Comparison of ENCODE assay signal across 26 cellular contexts in the genomic region with DNA sequence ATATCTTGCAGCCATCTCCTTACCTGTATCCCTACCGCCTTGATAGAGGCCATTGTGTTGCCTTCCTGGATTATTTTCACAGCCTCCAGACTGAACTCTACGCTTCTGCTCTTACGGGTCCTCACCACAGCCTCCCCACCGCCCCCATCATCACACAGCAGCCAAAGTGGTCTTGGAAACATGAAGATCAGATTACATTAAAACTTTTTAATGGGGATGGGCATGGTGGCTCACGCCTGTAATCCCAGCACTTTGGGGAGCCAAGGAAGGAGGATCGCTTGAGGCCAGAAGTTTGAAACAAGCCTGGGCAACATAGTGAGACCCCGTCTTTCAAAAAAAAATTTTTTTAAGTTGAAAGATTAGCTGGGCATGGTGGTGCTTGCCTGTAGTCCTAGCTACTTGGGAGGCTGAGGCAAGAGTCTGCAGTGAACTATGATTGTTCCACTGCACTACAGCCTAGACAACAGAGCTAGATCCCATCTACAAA.
"Had no signal": no experiment of that assay in that cellular context is flagged by ENCODE, and none has a peak within 500 bp of the region (broad histone marks: within the 10 kb centered on the region; RNA-seq: fewer than 3 reads in every experiment).

No MANE protein-coding gene starts in this region.

- H3K4me1 ChIP-seq: ascending aorta, body of pancreas had no signal

- H3K9me3 ChIP-seq: ascending aorta, body of pancreas had no signal

- ATAC-seq: body of pancreas, Panc1, Right ventricle myocardium inferior, T-helper 17 cell had no signal

- H3K9me3 Mint-ChIP-seq: activated CD4-positive, alpha-beta memory T cell treated with anti-CD3 and anti-CD28 coated beads for 36 hours; activated CD4-positive, alpha-beta T cell treated with anti-CD3 and anti-CD28 coated beads, Interleukin-2, amount 10 ng/mL, durations not matched to agents 7 days and 5 days; activated naive CD4-positive, alpha-beta T cell treated with anti-CD3 and anti-CD28 coated beads, Interleukin-2, amount 50 U/mL, for 24 hours; activated T-cell treated with anti-CD3 and anti-CD28 coated beads, Interleukin-2, amount 50 U/mL, for 24 hours; activated T-helper 1 cell treated with anti-CD3 and anti-CD28 coated beads, Interleukin-12 subunit alpha, Interleukin-12 subunit beta, Interleukin-2, Interleukin-4 antibody, amounts not matched to agents 30 ng/mL and 10 ng/mL and 1 ng/mL, durations not matched to agents 14 hours and 24 hours and 36 hours; central memory CD8-positive, alpha-beta T cell had no signal

- H3K27ac Mint-ChIP-seq: activated CD4-positive, alpha-beta memory T cell treated with anti-CD3 and anti-CD28 coated beads for 36 hours; activated CD4-positive, alpha-beta T cell treated with anti-CD3 and anti-CD28 coated beads, Interleukin-2, amount 10 ng/mL, durations not matched to agents 7 days and 5 days; activated naive CD4-positive, alpha-beta T cell treated with anti-CD3 and anti-CD28 coated beads, Interleukin-2, amount 50 U/mL, for 24 hours; activated T-cell treated with anti-CD3 and anti-CD28 coated beads, Interleukin-2, amount 50 U/mL, for 24 hours; activated T-helper 1 cell treated with anti-CD3 and anti-CD28 coated beads, Interleukin-12 subunit alpha, Interleukin-12 subunit beta, Interleukin-2, Interleukin-4 antibody, amounts not matched to agents 30 ng/mL and 10 ng/mL and 1 ng/mL, durations not matched to agents 14 hours and 24 hours and 36 hours; T-helper 17 cell had no signal

- H3K4me3 ChIP-seq: ascending aorta, body of pancreas had no signal

- H3K27me3 ChIP-seq: ascending aorta, body of pancreas had no signal

- H3K36me3 ChIP-seq: ascending aorta had no signal

- H3K27ac ChIP-seq: ascending aorta, body of pancreas had no signal

- H3K4me1 Mint-ChIP-seq: activated CD4-positive, alpha-beta T cell treated with anti-CD3 and anti-CD28 coated beads, Interleukin-2, amount 10 ng/mL, durations not matched to agents 7 days and 5 days; activated naive CD4-positive, alpha-beta T cell treated with anti-CD3 and anti-CD28 coated beads, Interleukin-2, amount 50 U/mL, for 24 hours; central memory CD8-positive, alpha-beta T cell; T-helper 17 cell had no signal

- H3K4me3 Mint-ChIP-seq: activated CD4-positive, alpha-beta memory T cell treated with anti-CD3 and anti-CD28 coated beads for 36 hours; activated CD4-positive, alpha-beta T cell treated with anti-CD3 and anti-CD28 coated beads, Interleukin-2, amount 10 ng/mL, durations not matched to agents 7 days and 5 days; activated naive CD4-positive, alpha-beta T cell treated with anti-CD3 and anti-CD28 coated beads, Interleukin-2, amount 50 U/mL, for 24 hours; activated T-cell treated with anti-CD3 and anti-CD28 coated beads, Interleukin-2, amount 50 U/mL, for 24 hours; activated T-helper 1 cell treated with anti-CD3 and anti-CD28 coated beads, Interleukin-12 subunit alpha, Interleukin-12 subunit beta, Interleukin-2, Interleukin-4 antibody, amounts not matched to agents 30 ng/mL and 10 ng/mL and 1 ng/mL, durations not matched to agents 14 hours and 24 hours and 36 hours; central memory CD8-positive, alpha-beta T cell; T-helper 17 cell had no signal

- DNase-seq: activated CD4-positive, alpha-beta memory T cell treated with anti-CD3 and anti-CD28 coated beads for 36 hours; activated CD4-positive, alpha-beta T cell treated with anti-CD3 and anti-CD28 coated beads, Interleukin-2, amount 10 ng/mL, durations not matched to agents 7 days and 5 days; activated CD4-positive, CD25-positive, alpha-beta regulatory T cell; activated effector memory CD4-positive, alpha-beta T cell treated with Interleukin-2 at 50 U/mL for 16 hours; activated naive CD4-positive, alpha-beta T cell; activated T-cell treated with anti-CD3 and anti-CD28 coated beads, Interleukin-2, amount 50 U/mL, for 24 hours; body of pancreas; Karpas-422; MM.1S; NCI-H1105; NCI-H1436 treated with DMSO at 0.1 percent for 48 hours; NCI-H187; NCI-H2081; NCI-H510A treated with DMSO at 0.1 percent for 48 hours; NCI-H69; NK-92 treated with Interleukin-12 subunit alpha and Interleukin-12 subunit beta, amount 100 ng/mL, for 24 hours; OCI-M1; RPMI8226; T-helper 17 cell; T-helper 9 cell had no signal

- H3K36me3 Mint-ChIP-seq: activated CD4-positive, alpha-beta memory T cell treated with anti-CD3 and anti-CD28 coated beads for 36 hours; activated naive CD4-positive, alpha-beta T cell treated with anti-CD3 and anti-CD28 coated beads, Interleukin-2, amount 50 U/mL, for 24 hours had no signal

- H3K27me3 Mint-ChIP-seq: activated CD4-positive, alpha-beta memory T cell treated with anti-CD3 and anti-CD28 coated beads for 36 hours; activated CD4-positive, alpha-beta T cell treated with anti-CD3 and anti-CD28 coated beads, Interleukin-2, amount 10 ng/mL, durations not matched to agents 7 days and 5 days had no signal
